In genomic region chr19:1070931-1071791, GRCh38 we compare ENCODE assay signal across 8 cellular contexts.
DNase-seq lines count a peak whose midpoint lies in the region; ATAC-seq and TF ChIP-seq lines count a peak whose summit lies in the region.
"Had no signal": no experiment of that assay in that cellular context is flagged by ENCODE, and none has a peak within 500 bp of the region (broad histone marks: within the 10 kb centered on the region; RNA-seq: fewer than 3 reads in every experiment).

No MANE protein-coding gene starts in this region.

- no peaks in the 10 kb centered on the region for H3K4me1 ChIP-seq in ACC112 (ENCODE audit: control insufficient read depth, insufficient read depth, low read length, unreplicated experiment)

- DNase-seq in hepatic stellate cell (ENCODE audit: low spot score), result peak; percentile 54
- DNase-seq in NCI-H1105 (lab: John Stamatoyannopoulos, UW), result no peak
- no peak for DNase-seq in putamen (ENCODE audit: low spot score)
- DNase-seq: anterior cingulate cortex; stimulated activated CD4-positive, alpha-beta T cell treated with anti-CD3 and anti-CD28 coated beads, Interleukin-2, amount 100 ng/mL, for 48 hours had no signal

- H3K36me3 ChIP-seq in ACC112 (ENCODE audit: insufficient read depth, low read length), result no peaks in the 10 kb centered on the region

- peaks cover 27% of the 10 kb centered on the region for H3K27me3 ChIP-seq in ACC112 (ENCODE audit: insufficient read depth, low read length)

- H3K4me3 ChIP-seq in ACC112 (ENCODE audit: low read depth, low read length), result peak overlapping the region; percentile 43; the same call in 1 of the 2 replicates

- H3K27ac ChIP-seq in ACC112 (ENCODE audit: low read depth, low read length), result no peak overlapping the region

- H2AFZ ChIP-seq in ACC112 (ENCODE audit: low read length, unreplicated experiment), result no peak overlapping the region

- no peak for TF ChIP-seq EP300 in Ishikawa (IDR thresholded peaks at IDR 0.05; ENCODE audit: borderline replicate concordance)

- no peaks in the 10 kb centered on the region for H3K79me2 ChIP-seq in ACC112 (ENCODE audit: control insufficient read depth, insufficient read depth, low read length, unreplicated experiment)

- TF ChIP-seq RAD21 in Ishikawa (IDR thresholded peaks at IDR 0.05; ENCODE audit: low read depth), result no peak

- ATAC-seq in HG02884 (IDR thresholded peaks at IDR 0.05; ENCODE audit: unreplicated experiment), result no peak

TF ChIP-seq in Ishikawa, 13 proteins besides CTCF, POLR2A, EP300 and RAD21:
- TF ChIP-seq TCF12 (IDR thresholded peaks at IDR 0.05; ENCODE audit: low read depth) (no peak), MAX (IDR thresholded peaks at IDR 0.05) (peak; percentile 70), NFIC (IDR thresholded peaks at IDR 0.05) (no peak), FOXM1 (IDR thresholded peaks at IDR 0.05; ENCODE audit: borderline replicate concordance, low read depth) (no peak), USF1 (IDR thresholded peaks at IDR 0.05) (no peak), TAF1 (IDR thresholded peaks at IDR 0.05; ENCODE audit: low read depth) (no peak), TEAD4 (IDR thresholded peaks at IDR 0.05) (no peak), ZBTB7A (IDR thresholded peaks at IDR 0.05; ENCODE audit: low read depth) (peak; percentile 28; the same call in 1 of the 2 replicates), CEBPB (IDR thresholded peaks at IDR 0.05) (no peak), YY1 (IDR thresholded peaks at IDR 0.05; ENCODE audit: low read depth) (no peak), CREB1 (IDR thresholded peaks at IDR 0.05; ENCODE audit: low read depth) (no peak), REST (IDR thresholded peaks at IDR 0.05; ENCODE audit: low read depth) (no peak), EGR1 (IDR thresholded peaks at IDR 0.05) (no peak)
